In genomic region chr6:34227656-34228421, GRCh38 we compare ENCODE assay signal across 2 cellular contexts.
TF ChIP-seq lines count a peak whose summit lies in the region.

No MANE protein-coding gene starts in this region.

TF ChIP-seq in IMR-90, 13 proteins besides CTCF, POLR2A, EP300 and RAD21 (continued from another document):
- TF ChIP-seq SMC3 (IDR thresholded peaks at IDR 0.05; ENCODE audit: low read depth, low read length), result no peak
- TF ChIP-seq USF2 (IDR thresholded peaks at IDR 0.05; ENCODE audit: low read depth, low read length), result no peak
- no peak for TF ChIP-seq FOS (IDR thresholded peaks at IDR 0.05; ENCODE audit: low read depth, low read length)
- TF ChIP-seq MXI1 (IDR thresholded peaks at IDR 0.05; ENCODE audit: borderline replicate concordance, low read depth, low read length), result no peak
- TF ChIP-seq CEBPB (IDR thresholded peaks at IDR 0.05; ENCODE audit: low read depth, low read length), result no peak

TF ChIP-seq in WTC11, 78 proteins besides CTCF, POLR2A, EP300 and RAD21 (continued from another document):
- TF ChIP-seq ATF6 (CRISPR knock-in tag; IDR thresholded peaks at IDR 0.05) (no peak), CREM (CRISPR knock-in tag; IDR thresholded peaks at IDR 0.05) (no peak), PREB (CRISPR knock-in tag; IDR thresholded peaks at IDR 0.05; ENCODE audit: borderline replicate concordance) (no peak), JAZF1 (CRISPR knock-in tag; IDR thresholded peaks at IDR 0.05) (no peak), ZNF263 (CRISPR knock-in tag; IDR thresholded peaks at IDR 0.05; ENCODE audit: low read depth) (no peak), ESRRA (CRISPR knock-in tag; IDR thresholded peaks at IDR 0.05; ENCODE audit: borderline replicate concordance) (no peak), ELF4 (CRISPR knock-in tag; IDR thresholded peaks at IDR 0.05; ENCODE audit: low read depth) (no peak), ATF1 (CRISPR knock-in tag; IDR thresholded peaks at IDR 0.05) (no peak), E2F5 (CRISPR knock-in tag; IDR thresholded peaks at IDR 0.05) (no peak), IRF2 (CRISPR knock-in tag; IDR thresholded peaks at IDR 0.05; ENCODE audit: borderline replicate concordance, low read depth) (no peak), JUN (CRISPR knock-in tag; IDR thresholded peaks at IDR 0.05) (no peak), TP53 (CRISPR knock-in tag; IDR thresholded peaks at IDR 0.05) (no peak)
- TF ChIP-seq, protein P1, sequence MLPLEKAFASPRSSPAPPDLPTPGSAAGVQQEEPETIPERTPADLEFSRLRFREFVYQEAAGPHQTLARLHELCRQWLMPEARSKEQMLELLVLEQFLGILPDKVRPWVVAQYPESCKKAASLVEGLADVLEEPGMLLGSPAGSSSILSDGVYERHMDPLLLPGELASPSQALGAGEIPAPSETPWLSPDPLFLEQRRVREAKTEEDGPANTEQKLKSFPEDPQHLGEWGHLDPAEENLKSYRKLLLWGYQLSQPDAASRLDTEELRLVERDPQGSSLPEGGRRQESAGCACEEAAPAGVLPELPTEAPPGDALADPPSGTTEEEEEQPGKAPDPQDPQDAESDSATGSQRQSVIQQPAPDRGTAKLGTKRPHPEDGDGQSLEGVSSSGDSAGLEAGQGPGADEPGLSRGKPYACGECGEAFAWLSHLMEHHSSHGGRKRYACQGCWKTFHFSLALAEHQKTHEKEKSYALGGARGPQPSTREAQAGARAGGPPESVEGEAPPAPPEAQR (CRISPR knock-in tag; IDR thresholded peaks at IDR 0.05), result no peak
- TF ChIP-seq, protein P2, sequence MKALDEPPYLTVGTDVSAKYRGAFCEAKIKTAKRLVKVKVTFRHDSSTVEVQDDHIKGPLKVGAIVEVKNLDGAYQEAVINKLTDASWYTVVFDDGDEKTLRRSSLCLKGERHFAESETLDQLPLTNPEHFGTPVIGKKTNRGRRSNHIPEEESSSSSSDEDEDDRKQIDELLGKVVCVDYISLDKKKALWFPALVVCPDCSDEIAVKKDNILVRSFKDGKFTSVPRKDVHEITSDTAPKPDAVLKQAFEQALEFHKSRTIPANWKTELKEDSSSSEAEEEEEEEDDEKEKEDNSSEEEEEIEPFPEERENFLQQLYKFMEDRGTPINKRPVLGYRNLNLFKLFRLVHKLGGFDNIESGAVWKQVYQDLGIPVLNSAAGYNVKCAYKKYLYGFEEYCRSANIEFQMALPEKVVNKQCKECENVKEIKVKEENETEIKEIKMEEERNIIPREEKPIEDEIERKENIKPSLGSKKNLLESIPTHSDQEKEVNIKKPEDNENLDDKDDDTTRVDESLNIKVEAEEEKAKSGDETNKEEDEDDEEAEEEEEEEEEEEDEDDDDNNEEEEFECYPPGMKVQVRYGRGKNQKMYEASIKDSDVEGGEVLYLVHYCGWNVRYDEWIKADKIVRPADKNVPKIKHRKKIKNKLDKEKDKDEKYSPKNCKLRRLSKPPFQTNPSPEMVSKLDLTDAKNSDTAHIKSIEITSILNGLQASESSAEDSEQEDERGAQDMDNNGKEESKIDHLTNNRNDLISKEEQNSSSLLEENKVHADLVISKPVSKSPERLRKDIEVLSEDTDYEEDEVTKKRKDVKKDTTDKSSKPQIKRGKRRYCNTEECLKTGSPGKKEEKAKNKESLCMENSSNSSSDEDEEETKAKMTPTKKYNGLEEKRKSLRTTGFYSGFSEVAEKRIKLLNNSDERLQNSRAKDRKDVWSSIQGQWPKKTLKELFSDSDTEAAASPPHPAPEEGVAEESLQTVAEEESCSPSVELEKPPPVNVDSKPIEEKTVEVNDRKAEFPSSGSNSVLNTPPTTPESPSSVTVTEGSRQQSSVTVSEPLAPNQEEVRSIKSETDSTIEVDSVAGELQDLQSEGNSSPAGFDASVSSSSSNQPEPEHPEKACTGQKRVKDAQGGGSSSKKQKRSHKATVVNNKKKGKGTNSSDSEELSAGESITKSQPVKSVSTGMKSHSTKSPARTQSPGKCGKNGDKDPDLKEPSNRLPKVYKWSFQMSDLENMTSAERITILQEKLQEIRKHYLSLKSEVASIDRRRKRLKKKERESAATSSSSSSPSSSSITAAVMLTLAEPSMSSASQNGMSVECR (CRISPR knock-in tag; IDR thresholded peaks at IDR 0.05; ENCODE audit: borderline replicate concordance), result no peak
- TF ChIP-seq, protein P3, sequence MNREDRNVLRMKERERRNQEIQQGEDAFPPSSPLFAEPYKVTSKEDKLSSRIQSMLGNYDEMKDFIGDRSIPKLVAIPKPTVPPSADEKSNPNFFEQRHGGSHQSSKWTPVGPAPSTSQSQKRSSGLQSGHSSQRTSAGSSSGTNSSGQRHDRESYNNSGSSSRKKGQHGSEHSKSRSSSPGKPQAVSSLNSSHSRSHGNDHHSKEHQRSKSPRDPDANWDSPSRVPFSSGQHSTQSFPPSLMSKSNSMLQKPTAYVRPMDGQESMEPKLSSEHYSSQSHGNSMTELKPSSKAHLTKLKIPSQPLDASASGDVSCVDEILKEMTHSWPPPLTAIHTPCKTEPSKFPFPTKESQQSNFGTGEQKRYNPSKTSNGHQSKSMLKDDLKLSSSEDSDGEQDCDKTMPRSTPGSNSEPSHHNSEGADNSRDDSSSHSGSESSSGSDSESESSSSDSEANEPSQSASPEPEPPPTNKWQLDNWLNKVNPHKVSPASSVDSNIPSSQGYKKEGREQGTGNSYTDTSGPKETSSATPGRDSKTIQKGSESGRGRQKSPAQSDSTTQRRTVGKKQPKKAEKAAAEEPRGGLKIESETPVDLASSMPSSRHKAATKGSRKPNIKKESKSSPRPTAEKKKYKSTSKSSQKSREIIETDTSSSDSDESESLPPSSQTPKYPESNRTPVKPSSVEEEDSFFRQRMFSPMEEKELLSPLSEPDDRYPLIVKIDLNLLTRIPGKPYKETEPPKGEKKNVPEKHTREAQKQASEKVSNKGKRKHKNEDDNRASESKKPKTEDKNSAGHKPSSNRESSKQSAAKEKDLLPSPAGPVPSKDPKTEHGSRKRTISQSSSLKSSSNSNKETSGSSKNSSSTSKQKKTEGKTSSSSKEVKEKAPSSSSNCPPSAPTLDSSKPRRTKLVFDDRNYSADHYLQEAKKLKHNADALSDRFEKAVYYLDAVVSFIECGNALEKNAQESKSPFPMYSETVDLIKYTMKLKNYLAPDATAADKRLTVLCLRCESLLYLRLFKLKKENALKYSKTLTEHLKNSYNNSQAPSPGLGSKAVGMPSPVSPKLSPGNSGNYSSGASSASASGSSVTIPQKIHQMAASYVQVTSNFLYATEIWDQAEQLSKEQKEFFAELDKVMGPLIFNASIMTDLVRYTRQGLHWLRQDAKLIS (CRISPR knock-in tag; IDR thresholded peaks at IDR 0.05; ENCODE audit: borderline replicate concordance), result no peak
